Comparison of ENCODE assay signal across 12 cellular contexts in the genomic region with DNA sequence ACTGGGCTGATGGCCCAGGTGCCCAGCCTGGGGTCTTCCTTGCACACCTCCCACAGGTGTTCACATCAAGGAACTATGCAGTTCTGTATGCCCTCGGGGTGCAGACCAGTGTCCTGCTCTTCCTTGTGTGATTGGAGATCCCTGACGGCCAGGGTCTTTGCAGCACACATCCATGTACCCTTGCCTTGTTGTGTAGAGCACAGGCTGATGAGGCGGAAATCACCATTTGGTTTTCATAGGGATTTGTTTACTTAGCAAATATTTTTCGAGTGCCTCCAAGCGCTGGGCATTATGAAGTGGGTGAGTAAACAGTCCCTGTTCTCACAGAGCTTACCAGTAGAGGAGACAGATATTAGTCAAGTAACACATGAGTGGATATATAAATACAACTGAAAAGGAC.
DNase-seq lines count a peak whose midpoint lies in the region; ATAC-seq lines count a peak whose summit lies in the region.
"Had no signal": no experiment of that assay in that cellular context is flagged by ENCODE, and none has a peak within 500 bp of the region (broad histone marks: within the 10 kb centered on the region; RNA-seq: fewer than 3 reads in every experiment).

No MANE protein-coding gene starts in this region.

- peak; percentile 72 for DNase-seq in COR-L47 (lab: John Stamatoyannopoulos, UW)
- peak; percentile 37 for DNase-seq in MG63
- peak; percentile 17 for DNase-seq in NCI-H446 treated with DMSO at 0.1 percent for 48 hours (lab: John Stamatoyannopoulos, UW)
- DNase-seq in fibroblast of peridontal ligament (ENCODE audit: extremely low read depth), result peak; percentile 3
- no peak for DNase-seq in DMS 273 treated with DMSO at 0.1 percent for 48 hours (lab: John Stamatoyannopoulos, UW)
- no peak for DNase-seq in T-helper 2 cell
- no peak for DNase-seq in cortex of kidney (lab: John Stamatoyannopoulos, UW)
- DNase-seq: activated naive CD4-positive, alpha-beta T cell treated with anti-CD3 and anti-CD28 coated beads, Interleukin-2, amount 10 ng/mL, durations not matched to agents 7 days and 5 days; cerebellar nuclear complex; midbrain; stimulated activated CD4-positive, alpha-beta T cell treated with anti-CD3 and anti-CD28 coated beads, Interleukin-1b, Interleukin-23, amount 100 ng/mL, for 48 hours had no signal

- no peaks in the 10 kb centered on the region for H3K27me3 ChIP-seq in MG63

- no peak for ATAC-seq in GM21619 (IDR thresholded peaks at IDR 0.05; ENCODE audit: unreplicated experiment)

- H3K36me3 ChIP-seq in MG63, result no peaks in the 10 kb centered on the region

- H3K4me3 ChIP-seq in MG63, result no peak overlapping the region

- H3K9me3 ChIP-seq in MG63, result no peaks in the 10 kb centered on the region

Comparison
In these comparisons a context has a peak if more than half of its experiments do, and no peak if none do; other contexts are left out.
1. DNase-seq: peak in COR-L47 (single experiment), MG63 (single experiment), NCI-H446 treated with DMSO at 0.1 percent for 48 hours (single experiment) and fibroblast of peridontal ligament (single experiment); none in DMS 273 treated with DMSO at 0.1 percent for 48 hours (single experiment), T-helper 2 cell (0 of 5) and cortex of kidney (single experiment).